ENCODE assay signal across 14 cellular contexts in the genomic region with DNA sequence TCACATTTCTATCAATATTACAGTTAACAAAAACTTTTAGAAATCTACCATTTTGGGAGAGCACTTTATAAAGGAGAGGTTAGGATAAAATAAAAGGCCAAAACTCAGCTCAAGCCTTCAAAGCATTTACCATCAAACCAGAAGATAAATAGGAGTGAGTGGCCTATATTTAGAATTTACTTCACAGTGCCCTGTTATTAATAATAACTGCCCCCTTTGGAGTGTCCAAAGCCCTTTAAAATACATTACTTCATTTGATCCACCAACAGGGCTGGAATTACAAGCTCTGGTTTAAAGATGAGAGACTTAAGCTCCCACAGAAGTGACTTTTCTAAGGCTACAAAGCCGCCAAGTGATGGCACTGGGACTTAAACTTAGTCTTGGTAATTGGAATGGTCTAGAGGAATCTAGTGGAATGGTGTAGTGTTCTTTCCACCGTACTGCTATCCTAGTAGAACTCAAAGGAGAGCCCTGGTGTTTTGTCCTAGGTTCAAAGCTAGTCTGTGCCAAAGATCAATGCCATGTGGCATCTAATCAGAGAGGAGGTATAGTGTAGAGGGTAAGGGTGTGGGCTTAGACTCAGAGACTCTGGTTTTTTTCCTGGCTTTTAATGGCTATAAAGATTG. TPM values are rescaled to one million over a fixed set of nuclear protein-coding genes. Genes with fewer than 3 reads are reported as not detected.
DNase-seq lines count a peak whose midpoint lies in the region; ATAC-seq and TF ChIP-seq lines count a peak whose summit lies in the region.
"Had no signal": no experiment of that assay in that cellular context is flagged by ENCODE, and none has a peak within 500 bp of the region (broad histone marks: within the 10 kb centered on the region; RNA-seq: fewer than 3 reads in every experiment).

No MANE protein-coding gene starts in this region.

- CTCF ChIA-PET in A673 (lab: Charles Lee): interaction anchor here (0.6 kb wide), 1 partner anchor 8 kb away, joined by 12 read pairs; no protein-coding TSS in a partner anchor

- POLR2A ChIA-PET in A673 (lab: Charles Lee; ENCODE audit: low non-redundant PET): no interaction called here

- H3K4me1 ChIP-seq in heart left ventricle (peaks cover 0 to 13% (median 1%) of the 10 kb centered on the region in 12 donors), skeletal muscle tissue (ENCODE audit: control insufficient read depth in 3 of 3, insufficient read depth in 3 of 3, low read length in 3 of 3) (peaks cover 10 to 13% (median 11%) of the 10 kb centered on the region in 3 donors), A673 (ENCODE audit: insufficient read depth, low read length, poor library complexity, severe bottlenecking) (no peaks in the 10 kb centered on the region)
- H3K4me1 ChIP-seq: BE2C, HAP-1 had no signal

- WGBS in heart left ventricle, 4 donors: 69 to 78% (median 74%) methylated on average over 2 of the region's 2 CpGs

- no TSS peak for BruUV-seq in A673 (replicated peaks; lab: Mats Ljungman, UMichigan)

- TF ChIP-seq CTCF in heart left ventricle (IDR thresholded peaks at IDR 0.05): no peak
- TF ChIP-seq CTCF in A673 (conservative IDR thresholded peaks at IDR 0.05; ENCODE audit: low read depth, low read length): no peak

- TF ChIP-seq POLR2A in heart left ventricle (IDR thresholded peaks at IDR 0.05): no peak

- H3K9ac ChIP-seq in skeletal muscle tissue (ENCODE audit: low read depth in 1 of 3, low read length in 3 of 3): peak overlapping the region in 2 of 3 donors; percentile 39 to 42

- H3K27me3 ChIP-seq in heart left ventricle (no peaks in the 10 kb centered on the region), skeletal muscle tissue (ENCODE audit: control insufficient read depth in 3 of 3, insufficient read depth in 3 of 3, low read length in 3 of 3) (no peaks in the 10 kb centered on the region), A673 (replicated peaks; ENCODE audit: insufficient read depth, low read depth, low read length, poor library complexity) (no peaks in the 10 kb centered on the region)
- H3K27me3 ChIP-seq: BE2C had no signal

- no peaks in the 10 kb centered on the region for H3K36me3 ChIP-seq in heart left ventricle
- no peaks in the 10 kb centered on the region for H3K36me3 ChIP-seq in skeletal muscle tissue (ENCODE audit: control insufficient read depth in 3 of 3, insufficient read depth in 3 of 3, low read length in 3 of 3)
- H3K36me3 ChIP-seq in A673 (ENCODE audit: insufficient read depth, low read length, poor library complexity, severe bottlenecking): no peaks in the 10 kb centered on the region
- H3K36me3 ChIP-seq: BE2C, HAP-1 had no signal

- no peaks in the 10 kb centered on the region for H3K9me3 ChIP-seq in heart left ventricle
- no peaks in the 10 kb centered on the region for H3K9me3 ChIP-seq in skeletal muscle tissue (ENCODE audit: control insufficient read depth in 3 of 3, low read length in 3 of 3)
- no peaks in the 10 kb centered on the region for H3K9me3 ChIP-seq in A673 (ENCODE audit: low read depth, low read length, poor library complexity, severe bottlenecking)
- H3K9me3 ChIP-seq: BE2C, HAP-1 had no signal

- H3K27ac ChIP-seq in heart left ventricle (peak overlapping the region in 9 of 12 donors; percentile 23 to 83 (median 60)), skeletal muscle tissue (ENCODE audit: low read depth, low read length) (peak overlapping the region; percentile 93), A673 (ENCODE audit: low read depth, low read length, poor library complexity, severe bottlenecking) (no peak overlapping the region)
- H3K27ac ChIP-seq: C4-2B had no signal

- ATAC-seq in heart left ventricle (peak; percentile 76 to 85 (median 81)), left lobe of liver (no peak)
- ATAC-seq: HepG2 had no signal

- intact Hi-C loops in heart left ventricle (cut with DNase I) (no loop called here), cardiac septum (cut with DNase I) (no loop called here), A673 (cut with micrococcal nuclease; ENCODE audit: unreplicated experiment) (no loop called here)

- no peak for DNase-seq in heart left ventricle
- no peak for DNase-seq in cardiac septum (ENCODE audit: low spot score)
- peak; percentile 2 for DNase-seq in ecto neural progenitor cell (ENCODE audit: low spot score)
- DNase-seq in left lobe of liver (ENCODE audit: low spot score): peak; percentile 19
- no peak for DNase-seq in Kasumi-1 (lab: John Stamatoyannopoulos, UW)
- DNase-seq in A673 (ENCODE audit: low spot score): no peak
- DNase-seq: BE2C; CD4-positive, alpha-beta memory T cell; DND-41; GDM1 had no signal

- H3K4me3 ChIP-seq in heart left ventricle (no peak overlapping the region), skeletal muscle tissue (ENCODE audit: low read length in 3 of 3) (no peak overlapping the region), A673 (ENCODE audit: low read depth, low read length, poor library complexity, severe bottlenecking) (no peak overlapping the region)
- H3K4me3 ChIP-seq: HAP-1 had no signal

RNA-seq across cellular contexts. Expression of gene MTMR3, which starts 21.2 kb away (rescaled TPM):
- total RNA-seq in heart left ventricle (10 to 100 TPM; 26.1 to 44.8 (median 36.7) TPM), cardiac septum (45.9 TPM), left lobe of liver (12.8 TPM), skeletal muscle tissue (38.6 TPM), A673 (2021) (25.0 and 26.4 TPM in 2 replicates)
- 10 to 100 TPM in 1 of 2 donors, 1 to 10 TPM in 1; 9.6 to 22.3 TPM for polyA plus RNA-seq in heart left ventricle

RNA-seq across cellular contexts. Expression of gene ASCC2, which starts 23.7 kb away (rescaled TPM):
- total RNA-seq in heart left ventricle: 10 to 100 TPM; 23.6 to 53.2 (median 30.4) TPM
- polyA plus RNA-seq in heart left ventricle: 10 to 100 TPM; 41.8 to 77.1 TPM
- total RNA-seq in cardiac septum: 31.9 TPM
- 46.9 TPM for total RNA-seq in left lobe of liver
- 15.7 TPM for total RNA-seq in skeletal muscle tissue
- 54.5 and 54.9 TPM in 2 replicates for total RNA-seq in A673 (2021)

Comparison
In these comparisons a context has a peak if more than half of its experiments do, and no peak if none do; other contexts are left out.
1. DNase-seq: peak in ecto neural progenitor cell (single experiment) and left lobe of liver (single experiment); none in heart left ventricle (0 of 5), cardiac septum (single experiment), Kasumi-1 (0 of 2) and A673 (single experiment).